ENCODE assay signal across 9 cellular contexts in the genomic region with DNA sequence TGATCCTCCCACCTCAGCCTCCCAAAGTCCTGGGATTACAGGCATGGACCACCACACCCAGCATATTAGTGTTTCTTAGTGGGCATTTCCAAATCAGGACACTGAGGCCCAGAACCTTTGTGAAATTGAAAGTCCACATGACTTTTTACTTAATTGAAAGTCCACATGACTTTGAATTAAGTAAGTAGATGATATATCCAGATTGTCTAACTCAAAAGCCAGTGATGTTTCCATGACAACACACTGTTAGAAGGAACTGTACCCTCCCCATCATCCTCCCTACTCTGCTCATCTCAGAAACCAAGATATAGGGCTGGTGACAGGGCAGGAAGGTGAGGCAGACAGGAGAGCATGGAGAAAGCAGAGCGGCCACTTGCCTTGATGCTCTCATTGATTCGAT. TPM values are rescaled to one million over a fixed set of nuclear protein-coding genes. Genes with fewer than 3 reads are reported as not detected.
"Had no signal": no experiment of that assay in that cellular context is flagged by ENCODE, and none has a peak within 500 bp of the region (broad histone marks: within the 10 kb centered on the region; RNA-seq: fewer than 3 reads in every experiment).

No MANE protein-coding gene starts in this region.

- H3K4me3 ChIP-seq: GM12878 had no signal

- FAIRE-seq: G401.6, GM12878, GM12891, GM12892, GM18507, GM19239 had no signal

- DNase-seq: GDM1, GF-D8 had no signal

- ATAC-seq: GM12878 had no signal

RNA-seq across cellular contexts. Expression of a gene that starts 7.2 kb away (rescaled TPM):
- total RNA-seq: G401 had no signal

RNA-seq across cellular contexts. Expression of a gene that starts 26.4 kb away (rescaled TPM):
- total RNA-seq: GM12878 had no signal
